Comparison of ENCODE assay signal across 7 cellular contexts in the genomic region with DNA sequence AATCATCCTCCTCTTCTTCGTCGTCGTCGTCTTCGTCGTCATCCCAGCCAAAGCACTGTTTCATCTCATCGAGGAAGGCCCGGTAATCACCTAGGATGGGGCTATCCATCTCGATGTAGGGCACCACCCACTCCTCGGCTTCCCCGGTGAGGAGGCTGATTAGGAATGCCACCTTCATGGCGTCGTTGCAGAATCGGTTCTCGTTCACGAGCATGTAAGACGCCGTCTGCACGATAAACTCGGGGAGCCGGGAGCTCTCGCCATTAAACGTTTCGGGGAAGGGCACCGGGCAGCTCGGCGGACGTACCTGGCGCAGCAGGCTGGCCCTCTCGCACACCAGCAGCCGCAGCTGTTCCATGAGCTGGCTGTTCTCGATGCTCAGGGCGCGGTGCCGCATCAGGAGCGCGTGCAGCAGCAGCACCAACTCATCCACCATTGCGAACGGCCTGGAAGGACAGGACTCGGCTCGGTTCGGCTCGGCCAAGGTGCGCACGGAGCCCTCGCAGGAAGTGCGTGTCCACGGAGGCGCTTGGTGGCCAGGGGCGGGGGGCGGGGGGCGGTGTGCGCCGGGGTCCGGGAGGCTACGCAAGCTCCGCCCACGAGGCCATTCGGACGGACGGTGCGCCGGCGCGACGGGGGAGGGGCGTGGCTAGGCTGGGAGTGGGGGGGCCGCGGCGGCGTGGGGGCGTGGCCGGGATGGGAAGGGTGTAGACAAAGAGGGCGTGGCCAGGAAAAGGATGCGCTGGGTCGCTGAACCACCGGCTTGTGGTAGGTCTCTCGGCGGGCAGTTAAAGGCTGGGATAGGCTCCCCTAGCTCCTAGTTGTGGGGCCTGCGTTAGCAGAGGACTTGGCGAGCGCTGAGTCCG. TPM values are rescaled to one million over a fixed set of nuclear protein-coding genes. Genes with fewer than 3 reads are reported as not detected.
DNase-seq lines count a peak whose midpoint lies in the region; ATAC-seq, FAIRE-seq and TF ChIP-seq lines count a peak whose summit lies in the region.

A gene (minus strand): TSS at position 544 of the 866 bp plus-strand sequence. CDS start 108 bp downstream, at position 436.

- H3K36me3 ChIP-seq in SK-N-SH (replicated peaks in 1 of 2; ENCODE audit: control insufficient read depth in 1 of 2, insufficient read depth in 2 of 2, low read length in 1 of 2) (no peaks in the 10 kb centered on the region), adipocyte (ENCODE audit: control insufficient read depth, insufficient read depth, low read length, severe bottlenecking) (no peaks in the 10 kb centered on the region), pancreas (no peaks in the 10 kb centered on the region), suprapubic skin (no peaks in the 10 kb centered on the region)

- TF ChIP-seq EP300 in SK-N-SH (IDR thresholded peaks at IDR 0.05; ENCODE audit: borderline replicate concordance in 1 of 2, low read depth in 1 of 2, low read length in 1 of 2): no peak
- TF ChIP-seq EP300 in suprapubic skin (IDR thresholded peaks at IDR 0.05): no peak

- H2AFZ ChIP-seq in SK-N-SH (ENCODE audit: low read depth): peak within 1 kb of the TSS; percentile 79

- no peak for TF ChIP-seq POLR2A in suprapubic skin (IDR thresholded peaks at IDR 0.05)

- WGBS in SK-N-SH (ENCODE audit: low lambda C conversion rate): 31% methylated on average over 41 of the region's 83 CpGs
- 1 to 29% methylated on average over 77 to 83 of the region's 83 CpGs for WGBS in pancreas, 2 donors
- WGBS in suprapubic skin: 41% methylated on average over 41 of the region's 83 CpGs

- H3K9me2 ChIP-seq in SK-N-SH: no peaks in the 10 kb centered on the region

- no peaks in the 10 kb centered on the region; the same call in 1 of the 2 replicates for H3K79me2 ChIP-seq in SK-N-SH (ENCODE audit: insufficient read depth)

- no peak for FAIRE-seq in pancreas (lab: Jason Lieb, UNC)

- H3K9me3 ChIP-seq in SK-N-SH: no peaks in the 10 kb centered on the region
- H3K9me3 ChIP-seq in adipocyte (ENCODE audit: control insufficient read depth, low read length): no peaks in the 10 kb centered on the region
- no peaks in the 10 kb centered on the region for H3K9me3 ChIP-seq in pancreas
- H3K9me3 ChIP-seq in suprapubic skin: no peaks in the 10 kb centered on the region

- peak; percentile 91 for DNase-seq in HK-2 (ENCODE audit: unreplicated experiment)
- peak; percentile 92 for DNase-seq in SK-N-SH
- DNase-seq in adipocyte (ENCODE audit: low read depth): peak; percentile 88
- DNase-seq in Right ventricle myocardium superior: peak; percentile 75
- DNase-seq in pancreas: peak; percentile 69 to 90 (median 82)
- DNase-seq in suprapubic skin (ENCODE audit: low spot score in 2 of 2): peak; percentile 77 to 80

- H3K27me3 ChIP-seq in SK-N-SH (ENCODE audit: insufficient read depth): no peaks in the 10 kb centered on the region
- H3K27me3 ChIP-seq in adipocyte (replicated peaks; ENCODE audit: control insufficient read depth, insufficient read depth, low read length): no peaks in the 10 kb centered on the region
- H3K27me3 ChIP-seq in pancreas: no peaks in the 10 kb centered on the region
- no peaks in the 10 kb centered on the region for H3K27me3 ChIP-seq in suprapubic skin

- H3K9ac ChIP-seq in SK-N-SH (peak within 1 kb of the TSS; percentile 70), adipocyte (ENCODE audit: low read length) (peak within 1 kb of the TSS; percentile 82)

- H3K4me1 ChIP-seq in SK-N-SH (ENCODE audit: control insufficient read depth in 1 of 2, insufficient read depth in 2 of 2, low read depth in 1 of 2, low read length in 1 of 2) (peaks cover 0 to 3% of the 10 kb centered on the region in 2 experiments; a peak in 1 of 4 replicates), adipocyte (ENCODE audit: control insufficient read depth, insufficient read depth, low read length) (peaks cover 3% of the 10 kb centered on the region), pancreas (no peaks in the 10 kb centered on the region), suprapubic skin (peaks cover 4% of the 10 kb centered on the region)

- H4K20me1 ChIP-seq in SK-N-SH (ENCODE audit: insufficient read depth): no peaks in the 10 kb centered on the region

- H3K27ac ChIP-seq in SK-N-SH (ENCODE audit: low read depth in 2 of 2, low read length in 1 of 2) (peak within 1 kb of the TSS in 1 of 2 experiments; percentile 48; a peak in 1 of 4 replicates), pancreas (peak within 1 kb of the TSS in 1 of 4 donors; percentile 33), suprapubic skin (no peak within 1 kb of the TSS)

- CTCF ChIA-PET in SK-N-SH (lab: Yijun Ruan, JAX): no interaction called here

- intact Hi-C loops in Right ventricle myocardium superior (cut with DNase I): no loop called here
- intact Hi-C loops in pancreas (cut with DNase I): no loop called here

- TF ChIP-seq CTCF in SK-N-SH (IDR thresholded peaks at IDR 0.05) (no peak), pancreas (IDR thresholded peaks at IDR 0.05) (no peak), suprapubic skin (IDR thresholded peaks at IDR 0.05) (no peak)

- peak; percentile 89 for ATAC-seq in Right ventricle myocardium superior (ENCODE audit: poor library complexity)
- peak; percentile 94 to 98 (median 96) for ATAC-seq in pancreas
- ATAC-seq in HG03025 (IDR thresholded peaks at IDR 0.05; ENCODE audit: low FRiP score, unreplicated experiment): no peak

- H3K4me3 ChIP-seq in SK-N-SH (ENCODE audit: low read depth in 2 of 2, low read length in 1 of 2) (peak within 1 kb of the TSS; percentile 59 to 69), adipocyte (ENCODE audit: low read length) (peak within 1 kb of the TSS; percentile 87), pancreas (peak within 1 kb of the TSS; percentile 26 to 54 (median 43)), suprapubic skin (peak within 1 kb of the TSS; percentile 55)

- no peaks in the 10 kb centered on the region for H3F3A ChIP-seq in SK-N-SH (replicated peaks; ENCODE audit: insufficient read depth)

- peak within 1 kb of the TSS; percentile 82 for H3K4me2 ChIP-seq in SK-N-SH

- POLR2A ChIA-PET in SK-N-SH (lab: Yijun Ruan, JAX): no interaction called here

- TF ChIP-seq RAD21 in SK-N-SH (IDR thresholded peaks at IDR 0.05; ENCODE audit: low read length): no peak

TF ChIP-seq in SK-N-SH, 30 proteins besides CTCF, POLR2A, EP300 and RAD21:
- TF ChIP-seq NRF1 (IDR thresholded peaks at IDR 0.05; ENCODE audit: low read depth, low read length) (peak; percentile 58), RXRA (IDR thresholded peaks at IDR 0.05; ENCODE audit: borderline replicate concordance, low read depth) (no peak), EZH2phosphoT487 (IDR thresholded peaks at IDR 0.05; ENCODE audit: borderline replicate concordance, low read depth) (no peak), YY1 (IDR thresholded peaks at IDR 0.05; ENCODE audit: low read depth) (no peak), SMC3 (IDR thresholded peaks at IDR 0.05; ENCODE audit: low read depth, low read length) (no peak), POLR2AphosphoS5 (IDR thresholded peaks at IDR 0.05; ENCODE audit: low read depth, low read length) (0 out of 2 replicates have a peak, but pooled peaks have one; percentile 36), FOXM1 (IDR thresholded peaks at IDR 0.05; ENCODE audit: low read depth) (no peak), FOXJ3 (CRISPR knock-in tag; IDR thresholded peaks at IDR 0.05) (no peak), TAF1 (IDR thresholded peaks at IDR 0.05; ENCODE audit: borderline replicate concordance, low read depth, low read length) (0 out of 2 replicates have a peak, but pooled peaks have one; percentile 7)
- TF ChIP-seq, protein P1, sequence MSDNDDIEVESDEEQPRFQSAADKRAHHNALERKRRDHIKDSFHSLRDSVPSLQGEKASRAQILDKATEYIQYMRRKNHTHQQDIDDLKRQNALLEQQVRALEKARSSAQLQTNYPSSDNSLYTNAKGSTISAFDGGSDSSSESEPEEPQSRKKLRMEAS (IDR thresholded peaks at IDR 0.05; ENCODE audit: low read depth): peak; percentile 23; the same call in 1 of the 2 replicates
- TF ChIP-seq, protein P2, sequence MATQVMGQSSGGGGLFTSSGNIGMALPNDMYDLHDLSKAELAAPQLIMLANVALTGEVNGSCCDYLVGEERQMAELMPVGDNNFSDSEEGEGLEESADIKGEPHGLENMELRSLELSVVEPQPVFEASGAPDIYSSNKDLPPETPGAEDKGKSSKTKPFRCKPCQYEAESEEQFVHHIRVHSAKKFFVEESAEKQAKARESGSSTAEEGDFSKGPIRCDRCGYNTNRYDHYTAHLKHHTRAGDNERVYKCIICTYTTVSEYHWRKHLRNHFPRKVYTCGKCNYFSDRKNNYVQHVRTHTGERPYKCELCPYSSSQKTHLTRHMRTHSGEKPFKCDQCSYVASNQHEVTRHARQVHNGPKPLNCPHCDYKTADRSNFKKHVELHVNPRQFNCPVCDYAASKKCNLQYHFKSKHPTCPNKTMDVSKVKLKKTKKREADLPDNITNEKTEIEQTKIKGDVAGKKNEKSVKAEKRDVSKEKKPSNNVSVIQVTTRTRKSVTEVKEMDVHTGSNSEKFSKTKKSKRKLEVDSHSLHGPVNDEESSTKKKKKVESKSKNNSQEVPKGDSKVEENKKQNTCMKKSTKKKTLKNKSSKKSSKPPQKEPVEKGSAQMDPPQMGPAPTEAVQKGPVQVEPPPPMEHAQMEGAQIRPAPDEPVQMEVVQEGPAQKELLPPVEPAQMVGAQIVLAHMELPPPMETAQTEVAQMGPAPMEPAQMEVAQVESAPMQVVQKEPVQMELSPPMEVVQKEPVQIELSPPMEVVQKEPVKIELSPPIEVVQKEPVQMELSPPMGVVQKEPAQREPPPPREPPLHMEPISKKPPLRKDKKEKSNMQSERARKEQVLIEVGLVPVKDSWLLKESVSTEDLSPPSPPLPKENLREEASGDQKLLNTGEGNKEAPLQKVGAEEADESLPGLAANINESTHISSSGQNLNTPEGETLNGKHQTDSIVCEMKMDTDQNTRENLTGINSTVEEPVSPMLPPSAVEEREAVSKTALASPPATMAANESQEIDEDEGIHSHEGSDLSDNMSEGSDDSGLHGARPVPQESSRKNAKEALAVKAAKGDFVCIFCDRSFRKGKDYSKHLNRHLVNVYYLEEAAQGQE (IDR thresholded peaks at IDR 0.05; ENCODE audit: low read depth, low read length): no peak
TF ChIP-seq in SK-N-SH: peak in this region for 4.

RNA-seq across cellular contexts. Expression of the gene that starts here (rescaled TPM):
- polyA plus RNA-seq in SK-N-SH (2012; rRNA removed) (15.3 and 33.3 TPM in 2 replicates), pancreas (10 to 100 TPM; 17.4 to 36.7 TPM)
- 20.2 and 24.5 TPM in 2 replicates for polyA plus RNA-seq in SK-N-SH (2012; cell fraction: cytosol; rRNA removed)
- 27.8 and 60.9 TPM in 2 replicates for polyA plus RNA-seq in SK-N-SH (2012; cell fraction: nucleus; rRNA removed)
- total RNA-seq in Right ventricle myocardium superior (3.4 TPM), pancreas (10 to 100 TPM in 2 of 6 donors, 1 to 10 TPM in 4; 6.3 to 15.1 (median 9.0) TPM), suprapubic skin (10 to 100 TPM in 2 of 4 donors, 1 to 10 TPM in 2; 4.5 to 11.6 (median 9.8) TPM)
